1 cellular context compared by ENCODE assay signal in genomic region chr1:169126335-169126734, GRCh38.
TF ChIP-seq lines count a peak whose summit lies in the region.

No MANE protein-coding gene starts in this region.

TF ChIP-seq in GM23338, 12 proteins besides CTCF, POLR2A, EP300 and RAD21 (continued from another document):
- TF ChIP-seq ZNF462 (CRISPR knock-in tag; IDR thresholded peaks at IDR 0.05) (no peak), STAT1 (IDR thresholded peaks at IDR 0.05; ENCODE audit: unreplicated experiment) (no peak), JUNB (IDR thresholded peaks at IDR 0.05; ENCODE audit: unreplicated experiment) (no peak), POLR2AphosphoS5 (IDR thresholded peaks at IDR 0.05; ENCODE audit: low read depth) (no peak), EZH2 (IDR thresholded peaks at IDR 0.05; ENCODE audit: low read depth, unreplicated experiment) (no peak), EZH2phosphoT487 (IDR thresholded peaks at IDR 0.05; ENCODE audit: unreplicated experiment) (no peak), ZNF114 (CRISPR knock-in tag; IDR thresholded peaks at IDR 0.05) (no peak), ZNF331 (CRISPR knock-in tag; IDR thresholded peaks at IDR 0.05; ENCODE audit: low read depth) (no peak), NANOG (IDR thresholded peaks at IDR 0.05; ENCODE audit: borderline replicate concordance) (no peak)
- TF ChIP-seq, protein P1, sequence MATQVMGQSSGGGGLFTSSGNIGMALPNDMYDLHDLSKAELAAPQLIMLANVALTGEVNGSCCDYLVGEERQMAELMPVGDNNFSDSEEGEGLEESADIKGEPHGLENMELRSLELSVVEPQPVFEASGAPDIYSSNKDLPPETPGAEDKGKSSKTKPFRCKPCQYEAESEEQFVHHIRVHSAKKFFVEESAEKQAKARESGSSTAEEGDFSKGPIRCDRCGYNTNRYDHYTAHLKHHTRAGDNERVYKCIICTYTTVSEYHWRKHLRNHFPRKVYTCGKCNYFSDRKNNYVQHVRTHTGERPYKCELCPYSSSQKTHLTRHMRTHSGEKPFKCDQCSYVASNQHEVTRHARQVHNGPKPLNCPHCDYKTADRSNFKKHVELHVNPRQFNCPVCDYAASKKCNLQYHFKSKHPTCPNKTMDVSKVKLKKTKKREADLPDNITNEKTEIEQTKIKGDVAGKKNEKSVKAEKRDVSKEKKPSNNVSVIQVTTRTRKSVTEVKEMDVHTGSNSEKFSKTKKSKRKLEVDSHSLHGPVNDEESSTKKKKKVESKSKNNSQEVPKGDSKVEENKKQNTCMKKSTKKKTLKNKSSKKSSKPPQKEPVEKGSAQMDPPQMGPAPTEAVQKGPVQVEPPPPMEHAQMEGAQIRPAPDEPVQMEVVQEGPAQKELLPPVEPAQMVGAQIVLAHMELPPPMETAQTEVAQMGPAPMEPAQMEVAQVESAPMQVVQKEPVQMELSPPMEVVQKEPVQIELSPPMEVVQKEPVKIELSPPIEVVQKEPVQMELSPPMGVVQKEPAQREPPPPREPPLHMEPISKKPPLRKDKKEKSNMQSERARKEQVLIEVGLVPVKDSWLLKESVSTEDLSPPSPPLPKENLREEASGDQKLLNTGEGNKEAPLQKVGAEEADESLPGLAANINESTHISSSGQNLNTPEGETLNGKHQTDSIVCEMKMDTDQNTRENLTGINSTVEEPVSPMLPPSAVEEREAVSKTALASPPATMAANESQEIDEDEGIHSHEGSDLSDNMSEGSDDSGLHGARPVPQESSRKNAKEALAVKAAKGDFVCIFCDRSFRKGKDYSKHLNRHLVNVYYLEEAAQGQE (IDR thresholded peaks at IDR 0.05; ENCODE audit: unreplicated experiment) = no peak
TF ChIP-seq in GM23338: peak in this region for 0.
